ENCODE assay signal across 1 cellular context in the genomic region with DNA sequence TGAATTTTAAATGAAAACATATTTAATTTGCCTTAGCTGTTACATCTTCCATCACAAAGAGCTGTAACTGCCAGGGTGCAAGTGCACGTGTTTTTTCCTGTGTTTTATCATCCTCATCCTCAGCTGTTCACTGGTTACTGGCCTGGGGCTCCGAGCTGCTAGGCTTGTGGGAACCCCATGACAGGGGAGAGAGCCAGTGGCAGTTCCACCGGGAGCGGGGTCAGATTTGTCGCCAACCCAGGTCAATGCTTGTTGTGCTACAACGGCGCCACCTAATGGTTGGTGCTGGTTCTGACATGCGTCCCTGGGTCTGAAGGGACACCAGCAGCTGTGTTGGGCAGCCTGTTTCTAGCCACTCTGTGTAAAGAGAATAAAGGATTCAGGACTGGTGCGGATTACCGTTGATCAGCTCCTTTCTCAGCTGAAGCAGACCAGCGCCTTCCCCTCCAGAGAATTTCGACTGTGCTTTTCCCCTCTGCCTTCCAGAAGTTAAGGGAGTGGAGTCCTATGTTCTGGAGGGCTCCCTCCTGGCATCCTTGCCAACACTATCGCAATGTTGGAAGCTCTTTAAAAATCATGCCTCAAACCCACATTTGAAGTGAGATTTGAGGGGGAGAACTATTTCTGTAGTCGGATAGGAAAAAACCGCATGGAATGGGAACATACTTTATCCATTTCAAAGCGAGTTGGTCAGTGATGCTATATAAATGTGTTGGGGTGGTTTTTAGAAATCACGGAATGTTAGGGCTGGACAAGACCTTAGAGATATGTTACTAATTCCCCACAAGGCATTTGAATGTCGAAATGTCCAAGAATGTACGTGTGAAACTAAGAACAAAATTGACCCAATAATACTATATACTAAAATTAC.
A peak's percentile ranks its signal among the peaks of the same experiment; 100 is the strongest.
TF ChIP-seq lines count a peak whose summit lies in the region.

No MANE protein-coding gene starts in this region.

TF ChIP-seq in HepG2, 621 proteins besides CTCF, POLR2A, EP300 and RAD21 (continued from another document and continues in another):
- TF ChIP-seq ZBTB26 (CRISPR knock-in tag; IDR thresholded peaks at IDR 0.05; ENCODE audit: borderline replicate concordance) (0 out of 2 replicates have a peak, but pooled peaks have one; percentile 52), CBX2 (IDR thresholded peaks at IDR 0.05; ENCODE audit: low read depth, low read length) (no peak), CBX2 (CRISPR knock-in tag; IDR thresholded peaks at IDR 0.05; ENCODE audit: low read depth) (no peak), GATA4 (IDR thresholded peaks at IDR 0.05; ENCODE audit: borderline replicate concordance, low read depth) (no peak), ZNF691 (CRISPR knock-in tag; IDR thresholded peaks at IDR 0.05; ENCODE audit: borderline replicate concordance, low read depth) (peak; percentile 34; the same call in 1 of the 2 replicates), REPIN1 (CRISPR knock-in tag; IDR thresholded peaks at IDR 0.05; ENCODE audit: borderline replicate concordance, low read depth) (peak; percentile 91), HNRNPL (IDR thresholded peaks at IDR 0.05; ENCODE audit: low read depth, low read length) (no peak), NR2F2 (IDR thresholded peaks at IDR 0.05; ENCODE audit: borderline replicate concordance, low read depth) (0 out of 2 replicates have a peak, but pooled peaks have one; percentile 18), ZSCAN20 (CRISPR knock-in tag; IDR thresholded peaks at IDR 0.05; ENCODE audit: borderline replicate concordance) (no peak), HHEX (CRISPR knock-in tag; IDR thresholded peaks at IDR 0.05) (no peak), ZNF3 (CRISPR knock-in tag; IDR thresholded peaks at IDR 0.05) (no peak), NRL (CRISPR knock-in tag; IDR thresholded peaks at IDR 0.05; ENCODE audit: borderline replicate concordance) (peak; percentile 29; the same call in 1 of the 2 replicates), MEF2D (CRISPR knock-in tag; IDR thresholded peaks at IDR 0.05) (peak; percentile 80), ZNF20 (CRISPR knock-in tag; IDR thresholded peaks at IDR 0.05) (no peak), ZNF570 (CRISPR knock-in tag; IDR thresholded peaks at IDR 0.05; ENCODE audit: borderline replicate concordance) (no peak), NR2F6 (IDR thresholded peaks at IDR 0.05) (peak; percentile 87), NR2F6 (CRISPR knock-in tag; IDR thresholded peaks at IDR 0.05) (peak; percentile 96), NR2F1 (CRISPR knock-in tag; IDR thresholded peaks at IDR 0.05) (peak; percentile 77), ZFP36L2 (CRISPR knock-in tag; IDR thresholded peaks at IDR 0.05) (no peak), TOPORS (CRISPR knock-in tag; IDR thresholded peaks at IDR 0.05) (no peak), IRF2 (CRISPR knock-in tag; IDR thresholded peaks at IDR 0.05) (peak; percentile 87), SMAD9 (CRISPR knock-in tag; IDR thresholded peaks at IDR 0.05) (no peak), ZKSCAN1 (IDR thresholded peaks at IDR 0.05; ENCODE audit: low read length) (no peak), EED (CRISPR knock-in tag; IDR thresholded peaks at IDR 0.05) (no peak), LCORL (IDR thresholded peaks at IDR 0.05) (no peak), LCORL (CRISPR knock-in tag; IDR thresholded peaks at IDR 0.05) (peak; percentile 65; the same call in 1 of the 2 replicates), NCOA2 (CRISPR knock-in tag; IDR thresholded peaks at IDR 0.05) (0 out of 2 replicates have a peak, but pooled peaks have one; percentile 26), ZNF432 (CRISPR knock-in tag; IDR thresholded peaks at IDR 0.05; ENCODE audit: borderline replicate concordance) (no peak), FOXC1 (CRISPR knock-in tag; IDR thresholded peaks at IDR 0.05; ENCODE audit: borderline replicate concordance) (0 out of 2 replicates have a peak, but pooled peaks have one; percentile 71), AHR (CRISPR knock-in tag; IDR thresholded peaks at IDR 0.05) (peak; percentile 83; the same call in 1 of the 2 replicates), ARNT (IDR thresholded peaks at IDR 0.05) (no peak), ZNF567 (CRISPR knock-in tag; IDR thresholded peaks at IDR 0.05; ENCODE audit: borderline replicate concordance) (no peak), HOXA7 (CRISPR knock-in tag; IDR thresholded peaks at IDR 0.05) (no peak), ZNF337 (CRISPR knock-in tag; IDR thresholded peaks at IDR 0.05; ENCODE audit: borderline replicate concordance, low read depth) (no peak), SP5 (CRISPR knock-in tag; IDR thresholded peaks at IDR 0.05; ENCODE audit: borderline replicate concordance, low read depth) (peak; percentile 38; the same call in 1 of the 2 replicates), RAD51 (IDR thresholded peaks at IDR 0.05; ENCODE audit: borderline replicate concordance) (no peak), FOXK1 (CRISPR knock-in tag; IDR thresholded peaks at IDR 0.05; ENCODE audit: borderline replicate concordance, low read depth) (peak; percentile 54; the same call in 1 of the 2 replicates), ARID3A (IDR thresholded peaks at IDR 0.05; ENCODE audit: low read depth, low read length) (0 out of 2 replicates have a peak, but pooled peaks have one; percentile 35), SOX6 (IDR thresholded peaks at IDR 0.05) (no peak), SOX6 (CRISPR knock-in tag; IDR thresholded peaks at IDR 0.05) (peak; percentile 67), ELF1 (CRISPR knock-in tag; IDR thresholded peaks at IDR 0.05) (peak; percentile 28; the same call in 1 of the 2 replicates), KLF6 (CRISPR knock-in tag; IDR thresholded peaks at IDR 0.05) (no peak; the same call in 1 of the 2 replicates), HNRNPUL1 (IDR thresholded peaks at IDR 0.05; ENCODE audit: low read depth, low read length) (no peak)
- TF ChIP-seq, protein P1, sequence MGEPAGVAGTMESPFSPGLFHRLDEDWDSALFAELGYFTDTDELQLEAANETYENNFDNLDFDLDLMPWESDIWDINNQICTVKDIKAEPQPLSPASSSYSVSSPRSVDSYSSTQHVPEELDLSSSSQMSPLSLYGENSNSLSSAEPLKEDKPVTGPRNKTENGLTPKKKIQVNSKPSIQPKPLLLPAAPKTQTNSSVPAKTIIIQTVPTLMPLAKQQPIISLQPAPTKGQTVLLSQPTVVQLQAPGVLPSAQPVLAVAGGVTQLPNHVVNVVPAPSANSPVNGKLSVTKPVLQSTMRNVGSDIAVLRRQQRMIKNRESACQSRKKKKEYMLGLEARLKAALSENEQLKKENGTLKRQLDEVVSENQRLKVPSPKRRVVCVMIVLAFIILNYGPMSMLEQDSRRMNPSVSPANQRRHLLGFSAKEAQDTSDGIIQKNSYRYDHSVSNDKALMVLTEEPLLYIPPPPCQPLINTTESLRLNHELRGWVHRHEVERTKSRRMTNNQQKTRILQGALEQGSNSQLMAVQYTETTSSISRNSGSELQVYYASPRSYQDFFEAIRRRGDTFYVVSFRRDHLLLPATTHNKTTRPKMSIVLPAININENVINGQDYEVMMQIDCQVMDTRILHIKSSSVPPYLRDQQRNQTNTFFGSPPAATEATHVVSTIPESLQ (CRISPR knock-in tag; conservative IDR thresholded peaks at IDR 0.05): 0 out of 2 replicates have a peak, but pooled peaks have one; percentile 60
- TF ChIP-seq, protein P2, sequence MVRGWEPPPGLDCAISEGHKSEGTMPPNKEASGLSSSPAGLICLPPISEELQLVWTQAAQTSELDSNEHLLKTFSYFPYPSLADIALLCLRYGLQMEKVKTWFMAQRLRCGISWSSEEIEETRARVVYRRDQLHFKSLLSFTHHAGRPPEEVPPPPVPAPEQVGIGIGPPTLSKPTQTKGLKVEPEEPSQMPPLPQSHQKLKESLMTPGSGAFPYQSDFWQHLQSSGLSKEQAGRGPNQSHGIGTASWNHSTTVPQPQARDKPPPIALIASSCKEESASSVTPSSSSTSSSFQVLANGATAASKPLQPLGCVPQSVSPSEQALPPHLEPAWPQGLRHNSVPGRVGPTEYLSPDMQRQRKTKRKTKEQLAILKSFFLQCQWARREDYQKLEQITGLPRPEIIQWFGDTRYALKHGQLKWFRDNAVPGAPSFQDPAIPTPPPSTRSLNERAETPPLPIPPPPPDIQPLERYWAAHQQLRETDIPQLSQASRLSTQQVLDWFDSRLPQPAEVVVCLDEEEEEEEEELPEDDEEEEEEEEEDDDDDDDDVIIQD (CRISPR knock-in tag; IDR thresholded peaks at IDR 0.05; ENCODE audit: low read depth): 0 out of 2 replicates have a peak, but pooled peaks have one; percentile 17
- TF ChIP-seq, protein P3, sequence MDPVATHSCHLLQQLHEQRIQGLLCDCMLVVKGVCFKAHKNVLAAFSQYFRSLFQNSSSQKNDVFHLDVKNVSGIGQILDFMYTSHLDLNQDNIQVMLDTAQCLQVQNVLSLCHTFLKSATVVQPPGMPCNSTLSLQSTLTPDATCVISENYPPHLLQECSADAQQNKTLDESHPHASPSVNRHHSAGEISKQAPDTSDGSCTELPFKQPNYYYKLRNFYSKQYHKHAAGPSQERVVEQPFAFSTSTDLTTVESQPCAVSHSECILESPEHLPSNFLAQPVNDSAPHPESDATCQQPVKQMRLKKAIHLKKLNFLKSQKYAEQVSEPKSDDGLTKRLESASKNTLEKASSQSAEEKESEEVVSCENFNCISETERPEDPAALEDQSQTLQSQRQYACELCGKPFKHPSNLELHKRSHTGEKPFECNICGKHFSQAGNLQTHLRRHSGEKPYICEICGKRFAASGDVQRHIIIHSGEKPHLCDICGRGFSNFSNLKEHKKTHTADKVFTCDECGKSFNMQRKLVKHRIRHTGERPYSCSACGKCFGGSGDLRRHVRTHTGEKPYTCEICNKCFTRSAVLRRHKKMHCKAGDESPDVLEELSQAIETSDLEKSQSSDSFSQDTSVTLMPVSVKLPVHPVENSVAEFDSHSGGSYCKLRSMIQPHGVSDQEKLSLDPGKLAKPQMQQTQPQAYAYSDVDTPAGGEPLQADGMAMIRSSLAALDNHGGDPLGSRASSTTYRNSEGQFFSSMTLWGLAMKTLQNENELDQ (CRISPR knock-in tag; IDR thresholded peaks at IDR 0.05; ENCODE audit: borderline replicate concordance): 0 out of 2 replicates have a peak, but pooled peaks have one; percentile 70
- TF ChIP-seq, protein P4, sequence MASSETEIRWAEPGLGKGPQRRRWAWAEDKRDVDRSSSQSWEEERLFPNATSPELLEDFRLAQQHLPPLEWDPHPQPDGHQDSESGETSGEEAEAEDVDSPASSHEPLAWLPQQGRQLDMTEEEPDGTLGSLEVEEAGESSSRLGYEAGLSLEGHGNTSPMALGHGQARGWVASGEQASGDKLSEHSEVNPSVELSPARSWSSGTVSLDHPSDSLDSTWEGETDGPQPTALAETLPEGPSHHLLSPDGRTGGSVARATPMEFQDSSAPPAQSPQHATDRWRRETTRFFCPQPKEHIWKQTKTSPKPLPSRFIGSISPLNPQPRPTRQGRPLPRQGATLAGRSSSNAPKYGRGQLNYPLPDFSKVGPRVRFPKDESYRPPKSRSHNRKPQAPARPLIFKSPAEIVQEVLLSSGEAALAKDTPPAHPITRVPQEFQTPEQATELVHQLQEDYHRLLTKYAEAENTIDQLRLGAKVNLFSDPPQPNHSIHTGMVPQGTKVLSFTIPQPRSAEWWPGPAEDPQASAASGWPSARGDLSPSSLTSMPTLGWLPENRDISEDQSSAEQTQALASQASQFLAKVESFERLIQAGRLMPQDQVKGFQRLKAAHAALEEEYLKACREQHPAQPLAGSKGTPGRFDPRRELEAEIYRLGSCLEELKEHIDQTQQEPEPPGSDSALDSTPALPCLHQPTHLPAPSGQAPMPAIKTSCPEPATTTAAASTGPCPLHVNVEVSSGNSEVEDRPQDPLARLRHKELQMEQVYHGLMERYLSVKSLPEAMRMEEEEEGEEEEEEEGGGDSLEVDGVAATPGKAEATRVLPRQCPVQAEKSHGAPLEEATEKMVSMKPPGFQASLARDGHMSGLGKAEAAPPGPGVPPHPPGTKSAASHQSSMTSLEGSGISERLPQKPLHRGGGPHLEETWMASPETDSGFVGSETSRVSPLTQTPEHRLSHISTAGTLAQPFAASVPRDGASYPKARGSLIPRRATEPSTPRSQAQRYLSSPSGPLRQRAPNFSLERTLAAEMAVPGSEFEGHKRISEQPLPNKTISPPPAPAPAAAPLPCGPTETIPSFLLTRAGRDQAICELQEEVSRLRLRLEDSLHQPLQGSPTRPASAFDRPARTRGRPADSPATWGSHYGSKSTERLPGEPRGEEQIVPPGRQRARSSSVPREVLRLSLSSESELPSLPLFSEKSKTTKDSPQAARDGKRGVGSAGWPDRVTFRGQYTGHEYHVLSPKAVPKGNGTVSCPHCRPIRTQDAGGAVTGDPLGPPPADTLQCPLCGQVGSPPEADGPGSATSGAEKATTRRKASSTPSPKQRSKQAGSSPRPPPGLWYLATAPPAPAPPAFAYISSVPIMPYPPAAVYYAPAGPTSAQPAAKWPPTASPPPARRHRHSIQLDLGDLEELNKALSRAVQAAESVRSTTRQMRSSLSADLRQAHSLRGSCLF (CRISPR knock-in tag; IDR thresholded peaks at IDR 0.05; ENCODE audit: borderline replicate concordance): no peak
- TF ChIP-seq, protein P5, sequence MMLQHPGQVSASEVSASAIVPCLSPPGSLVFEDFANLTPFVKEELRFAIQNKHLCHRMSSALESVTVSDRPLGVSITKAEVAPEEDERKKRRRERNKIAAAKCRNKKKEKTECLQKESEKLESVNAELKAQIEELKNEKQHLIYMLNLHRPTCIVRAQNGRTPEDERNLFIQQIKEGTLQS (CRISPR knock-in tag; IDR thresholded peaks at IDR 0.05): peak; percentile 60; the same call in 1 of the 2 replicates
